ENCODE assay signal across 12 cellular contexts in genomic region chr2:20578266-20578894, GRCh38.
A peak's percentile ranks its signal among the peaks of the same experiment; 100 is the strongest.
DNase-seq lines count a peak whose midpoint lies in the region; ATAC-seq and TF ChIP-seq lines count a peak whose summit lies in the region.
"Had no signal": no experiment of that assay in that cellular context is flagged by ENCODE, and none has a peak within 500 bp of the region (broad histone marks: within the 10 kb centered on the region; RNA-seq: fewer than 3 reads in every experiment).

No MANE protein-coding gene starts in this region.

- H3K4me1 Mint-ChIP-seq in neural crest cell: peaks cover 81% of the 10 kb centered on the region

- H3K9me3 ChIP-seq in duodenal mucosa (ENCODE audit: control insufficient read depth in 1 of 2, low read length in 2 of 2): peaks cover 0 to 6% of the 10 kb centered on the region in 2 donors
- H3K9me3 ChIP-seq in uterus: no peaks in the 10 kb centered on the region
- H3K9me3 ChIP-seq: ovary had no signal

- H3K36me3 ChIP-seq in duodenal mucosa (ENCODE audit: control insufficient read depth in 1 of 2, insufficient read depth in 2 of 2, low read length in 2 of 2) (no peaks in the 10 kb centered on the region), uterus (no peaks in the 10 kb centered on the region)
- H3K36me3 ChIP-seq: ovary had no signal

- H3K4me3 ChIP-seq in duodenal mucosa (ENCODE audit: low read depth in 1 of 2, low read length in 2 of 2): no peak overlapping the region
- no peak overlapping the region for H3K4me3 ChIP-seq in uterus
- H3K4me3 ChIP-seq: ovary had no signal

- peaks cover 32 to 39% of the 10 kb centered on the region in 2 donors for H3K4me1 ChIP-seq in duodenal mucosa (ENCODE audit: control insufficient read depth in 1 of 2, insufficient read depth in 2 of 2, low read length in 2 of 2)
- peaks cover 4 to 10% of the 10 kb centered on the region in 2 donors for H3K4me1 ChIP-seq in uterus

- no peaks in the 10 kb centered on the region for H3K9me3 Mint-ChIP-seq in neural crest cell

- peak; percentile 18 for DNase-seq in left cardiac atrium
- no peak for DNase-seq in Right ventricle myocardium superior
- DNase-seq in neural crest cell (ENCODE audit: low read depth, low spot score): no peak
- DNase-seq in uterus: no peak
- no peak for DNase-seq in SW 1271 (lab: John Stamatoyannopoulos, UW)
- DNase-seq: AML-193, NCI-H1417 treated with DMSO at 0.1 percent for 48 hours had no signal

- peak overlapping the region; percentile 79 for H3K27ac Mint-ChIP-seq in neural crest cell (ENCODE audit: unreplicated experiment)

- TF ChIP-seq POLR2A in uterus (IDR thresholded peaks at IDR 0.05): no peak

- no peaks in the 10 kb centered on the region for H3K36me3 Mint-ChIP-seq in neural crest cell (ENCODE audit: low read depth)

- H3K4me3 Mint-ChIP-seq in neural crest cell: no peak overlapping the region

- H3K27me3 Mint-ChIP-seq in neural crest cell (ENCODE audit: low read depth): no peaks in the 10 kb centered on the region
- H3K27me3 Mint-ChIP-seq: central memory CD8-positive, alpha-beta T cell had no signal

- ATAC-seq in left cardiac atrium (no peak), Right ventricle myocardium superior (ENCODE audit: poor library complexity) (no peak), HG03378 (IDR thresholded peaks at IDR 0.05; ENCODE audit: unreplicated experiment) (no peak), HG03571 (IDR thresholded peaks at IDR 0.05; ENCODE audit: unreplicated experiment) (no peak)

- no peaks in the 10 kb centered on the region for H3K27me3 ChIP-seq in duodenal mucosa (ENCODE audit: control insufficient read depth in 1 of 2, insufficient read depth in 2 of 2, low read length in 2 of 2)
- no peaks in the 10 kb centered on the region for H3K27me3 ChIP-seq in uterus
- H3K27me3 ChIP-seq: ovary had no signal

- no peak overlapping the region for H3K9ac ChIP-seq in duodenal mucosa (ENCODE audit: low read depth in 1 of 2, low read length in 2 of 2)

- TF ChIP-seq CTCF in neural crest cell (conservative IDR thresholded peaks at IDR 0.05) (no peak), uterus (IDR thresholded peaks at IDR 0.05) (peak in 1 of 4 experiments; percentile 4)

- intact Hi-C loops in left cardiac atrium (cut with DNase I) (no loop called here), Right ventricle myocardium superior (cut with DNase I) (no loop called here), uterus (cut with DNase I; ENCODE audit: low total_unique reads) (no loop called here)

- H3K27ac ChIP-seq in duodenal mucosa (ENCODE audit: low read depth, low read length) (peak overlapping the region; percentile 76), uterus (peak overlapping the region; percentile 71 to 82)
